ENCODE assay signal across 8 cellular contexts in genomic region chr19:530133-531008, GRCh38. TPM values are rescaled to one million over a fixed set of nuclear protein-coding genes. Genes with fewer than 3 reads are reported as not detected.
A peak's percentile ranks its signal among the peaks of the same experiment; 100 is the strongest.
DNase-seq lines count a peak whose midpoint lies in the region; ATAC-seq and TF ChIP-seq lines count a peak whose summit lies in the region.

No MANE protein-coding gene starts in this region.

- no peak overlapping the region for H3K27ac ChIP-seq in iPS-18a (ENCODE audit: low read length)

- no peaks in the 10 kb centered on the region for H3K9me3 ChIP-seq in iPS-18a (ENCODE audit: control insufficient read depth, low read depth, low read length)

- no peaks in the 10 kb centered on the region for H3K27me3 ChIP-seq in iPS-18a (ENCODE audit: control insufficient read depth, insufficient read depth, low read length)

- peak overlapping the region; percentile 56 for H3K9ac ChIP-seq in iPS-18a (ENCODE audit: low read length)

- peak overlapping the region; percentile 56 for H3K4me3 ChIP-seq in HFF-Myc (replicated peaks; ENCODE audit: low read depth, low read length)
- H3K4me3 ChIP-seq in iPS-18a (ENCODE audit: low read length), result peak overlapping the region; percentile 72

- no peak for TF ChIP-seq CTCF in HFF-Myc (IDR thresholded peaks at IDR 0.05; ENCODE audit: low read depth, low read length, missing control alignments)

- no peaks in the 10 kb centered on the region for H3K4me1 Mint-ChIP-seq in activated T-helper 17 cell treated with anti-CD3 and anti-CD28 coated beads, Interleukin-2, amount 50 U/mL, for 72 hours
- H3K4me1 Mint-ChIP-seq in stimulated activated effector memory CD8-positive, alpha-beta T cell treated with anti-CD3 and anti-CD28 coated beads, Interleukin-12 subunit alpha, Interleukin-12 subunit beta, amount 100 ng/mL, for 72 hours, result peaks cover 19% of the 10 kb centered on the region

- peaks cover 5% of the 10 kb centered on the region for H3K4me1 ChIP-seq in iPS-18a (ENCODE audit: control insufficient read depth, low read depth, low read length)

- peak overlapping the region; percentile 63 for H3K4me3 Mint-ChIP-seq in activated T-helper 17 cell treated with anti-CD3 and anti-CD28 coated beads, Interleukin-2, amount 50 U/mL, for 72 hours
- H3K4me3 Mint-ChIP-seq in stimulated activated effector memory CD8-positive, alpha-beta T cell treated with anti-CD3 and anti-CD28 coated beads, Interleukin-12 subunit alpha, Interleukin-12 subunit beta, amount 100 ng/mL, for 72 hours, result peak overlapping the region; percentile 77

- no peak for ATAC-seq in activated T-helper 17 cell treated with anti-CD3 and anti-CD28 coated beads, Interleukin-2, amount 50 U/mL, for 72 hours (replicated peaks)
- no peak for ATAC-seq in stimulated activated effector memory CD8-positive, alpha-beta T cell treated with anti-CD3 and anti-CD28 coated beads, Interleukin-12 subunit alpha, Interleukin-12 subunit beta, amount 100 ng/mL, for 72 hours
- no peak for ATAC-seq in GM21529 (IDR thresholded peaks at IDR 0.05; ENCODE audit: unreplicated experiment)
- ATAC-seq in HG03045 (IDR thresholded peaks at IDR 0.05; ENCODE audit: unreplicated experiment), result no peak

- H3K9me3 Mint-ChIP-seq in activated T-helper 17 cell treated with anti-CD3 and anti-CD28 coated beads, Interleukin-2, amount 50 U/mL, for 72 hours, result no peaks in the 10 kb centered on the region
- H3K9me3 Mint-ChIP-seq in stimulated activated effector memory CD8-positive, alpha-beta T cell treated with anti-CD3 and anti-CD28 coated beads, Interleukin-12 subunit alpha, Interleukin-12 subunit beta, amount 100 ng/mL, for 72 hours, result no peaks in the 10 kb centered on the region

- no peak overlapping the region for H3K27ac Mint-ChIP-seq in activated T-helper 17 cell treated with anti-CD3 and anti-CD28 coated beads, Interleukin-2, amount 50 U/mL, for 72 hours
- H3K27ac Mint-ChIP-seq in stimulated activated effector memory CD8-positive, alpha-beta T cell treated with anti-CD3 and anti-CD28 coated beads, Interleukin-12 subunit alpha, Interleukin-12 subunit beta, amount 100 ng/mL, for 72 hours, result peak overlapping the region; percentile 61

- DNase-seq in HFF-Myc (ENCODE audit: extremely low read depth, low read depth), result no peak
- no peak for DNase-seq in stimulated activated effector memory CD8-positive, alpha-beta T cell treated with anti-CD3 and anti-CD28 coated beads, Interleukin-12 subunit alpha, Interleukin-12 subunit beta, amount 100 ng/mL, for 72 hours (ENCODE audit: low spot score in 2 of 2)
- DNase-seq in iPS-NIHi7 (ENCODE audit: extremely low spot score), result no peak
- no peak for DNase-seq in NCI-H510A (lab: John Stamatoyannopoulos, UW)

- peaks cover 3% of the 10 kb centered on the region for H3K27me3 Mint-ChIP-seq in activated T-helper 17 cell treated with anti-CD3 and anti-CD28 coated beads, Interleukin-2, amount 50 U/mL, for 72 hours

- H3K36me3 ChIP-seq in iPS-18a (ENCODE audit: control insufficient read depth, low read depth, low read length), result no peaks in the 10 kb centered on the region

- no peaks in the 10 kb centered on the region for H3K36me3 Mint-ChIP-seq in activated T-helper 17 cell treated with anti-CD3 and anti-CD28 coated beads, Interleukin-2, amount 50 U/mL, for 72 hours (ENCODE audit: low read depth)
- H3K36me3 Mint-ChIP-seq in stimulated activated effector memory CD8-positive, alpha-beta T cell treated with anti-CD3 and anti-CD28 coated beads, Interleukin-12 subunit alpha, Interleukin-12 subunit beta, amount 100 ng/mL, for 72 hours, result no peaks in the 10 kb centered on the region

RNA-seq across cellular contexts. Expression of gene CDC34, which starts 1.2 kb away (rescaled TPM):
- total RNA-seq in activated T-helper 17 cell treated with anti-CD3 and anti-CD28 coated beads, Interleukin-2, amount 50 U/mL, for 72 hours, result 10 to 100 TPM; 31.4 to 44.5 TPM

RNA-seq across cellular contexts. Expression of gene GZMM, which starts 13.5 kb away (rescaled TPM):
- total RNA-seq in activated T-helper 17 cell treated with anti-CD3 and anti-CD28 coated beads, Interleukin-2, amount 50 U/mL, for 72 hours, result 10 to 100 TPM; 30.5 to 31.3 TPM

RNA-seq across cellular contexts. Expression of gene TPGS1, which starts 23.1 kb away (rescaled TPM):
- total RNA-seq in activated T-helper 17 cell treated with anti-CD3 and anti-CD28 coated beads, Interleukin-2, amount 50 U/mL, for 72 hours, result 10 to 100 TPM in 1 of 2 donors, 1 to 10 TPM in 1; 6.3 to 14.1 TPM

RNA-seq across cellular contexts. Expression of gene MADCAM1, which starts 34.1 kb away (rescaled TPM):
- under 1 TPM in 1 of 2 donors, not detected in 1; 0.29 TPM for total RNA-seq in activated T-helper 17 cell treated with anti-CD3 and anti-CD28 coated beads, Interleukin-2, amount 50 U/mL, for 72 hours

RNA-seq across cellular contexts. Expression of gene BSG, which starts 42.0 kb away (rescaled TPM):
- 100 to 1,000 TPM; 170 to 244 TPM for total RNA-seq in activated T-helper 17 cell treated with anti-CD3 and anti-CD28 coated beads, Interleukin-2, amount 50 U/mL, for 72 hours
